Comparison of ENCODE assay signal across 4 cellular contexts in the genomic region with DNA sequence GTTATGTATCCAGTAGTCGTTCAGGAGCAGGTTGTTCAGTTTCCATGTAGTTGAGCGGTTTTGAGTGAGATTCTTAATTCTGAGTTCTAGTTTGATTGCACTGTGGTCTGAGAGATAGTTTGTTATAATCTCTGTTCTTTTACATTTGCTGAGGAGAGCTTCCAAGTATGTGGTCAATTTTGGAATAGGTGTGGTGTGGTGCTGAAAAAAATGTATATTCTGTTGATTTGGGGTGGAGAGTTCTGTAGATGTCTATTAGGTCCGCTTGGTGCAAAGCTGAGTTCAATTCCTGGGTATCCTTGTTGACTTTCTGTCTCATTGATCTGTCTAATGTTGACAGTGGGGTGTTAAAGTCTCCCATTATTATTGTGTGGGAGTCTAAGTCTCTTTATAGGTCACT.
DNase-seq lines count a peak whose midpoint lies in the region; ATAC-seq, FAIRE-seq and TF ChIP-seq lines count a peak whose summit lies in the region.
"Not testable (repeated sequence)": the region's sequence is repeated elsewhere in the genome, so short reads cannot be mapped to it uniquely, and the experiment has no call there.

No MANE protein-coding gene starts in this region.

- intact Hi-C loops in GM12878 (cut with micrococcal nuclease; ENCODE audit: unreplicated experiment); K562 (cut with micrococcal nuclease): not testable (repeated sequence)
- intact Hi-C loops in HepG2 (cut with micrococcal nuclease; ENCODE audit: unreplicated experiment) = loop anchor here (2.0 kb wide), 1 partner anchor 53 kb away; no protein-coding TSS in a partner anchor

- H4K20me1 ChIP-seq in GM12878 (ENCODE audit: control insufficient read depth, insufficient read depth); K562 (replicated peaks; ENCODE audit: control insufficient read depth, insufficient read depth, low read length); HepG2 (ENCODE audit: insufficient read depth, low read length): not testable (repeated sequence)

- H3K4me1 ChIP-seq in HEK293 (ENCODE audit: control insufficient read depth, insufficient read depth, low read length); GM12878 (ENCODE audit: control insufficient read depth, insufficient read depth, low read length); K562 (replicated peaks in 1 of 2; ENCODE audit: control insufficient read depth in 2 of 2, insufficient read depth in 2 of 2, low read length in 2 of 2); HepG2 (ENCODE audit: insufficient read depth, low read length): not testable (repeated sequence)

- TF ChIP-seq CTCF in HEK293 (tag by site-specific recombination; IDR thresholded peaks at IDR 0.05); GM12878 (IDR thresholded peaks at IDR 0.05 in 2 of 3, conservative IDR thresholded peaks at IDR 0.05 in 1 of 3; ENCODE audit: control insufficient read depth in 2 of 3, extremely low read depth in 1 of 3, insufficient read depth in 1 of 3, low read depth in 3 of 3, low read length in 3 of 3); K562 (IDR thresholded peaks at IDR 0.05 in 2 of 3, conservative IDR thresholded peaks at IDR 0.05 in 1 of 3; ENCODE audit: insufficient read depth in 2 of 3, low read depth in 1 of 3, low read length in 3 of 3); HepG2 (CRISPR knock-in tag; IDR thresholded peaks at IDR 0.05): not testable (repeated sequence)

- WGBS in GM12878 (ENCODE audit: insufficient coverage, insufficient replicate concordance, low lambda C conversion rate, missing lambda C conversion rate) = 9% methylated on average over 2 of the region's 3 CpGs
- 0% methylated on average over 1 of the region's 3 CpGs for WGBS in K562 (ENCODE audit: insufficient coverage, low coverage, missing lambda C conversion rate)
- 1% methylated on average over 2 of the region's 3 CpGs for WGBS in HepG2 (ENCODE audit: low lambda C conversion rate)

- in situ Hi-C loops in GM12878 (cut with MboI); K562 (cut with MboI); HepG2 (cut with HindIII; ENCODE audit: extremely low pct_ligation_motif_present, low pct_unique_long_range_greater_than_20kb): not testable (repeated sequence)

- not testable (repeated sequence) for H3K9ac ChIP-seq in GM12878 (ENCODE audit: control insufficient read depth, insufficient read depth, low read length); K562 (ENCODE audit: insufficient read depth in 1 of 2, low read depth in 2 of 2, low read length in 2 of 2); HepG2 (ENCODE audit: insufficient read depth, low read depth, low read length)

- not testable (repeated sequence) for H3K79me2 ChIP-seq in GM12878 (ENCODE audit: control insufficient read depth, insufficient read depth, low read length); K562 (ENCODE audit: control insufficient read depth, insufficient read depth, low read length); HepG2 (ENCODE audit: insufficient read depth, low read length)

- TF ChIP-seq RAD21 in GM12878 (IDR thresholded peaks at IDR 0.05; ENCODE audit: insufficient read depth, low read depth, low read length); K562 (CRISPR knock-in tag; conservative IDR thresholded peaks at IDR 0.05 in 1 of 2, IDR thresholded peaks at IDR 0.05 in 1 of 2); HepG2 (CRISPR knock-in tag; IDR thresholded peaks at IDR 0.05): not testable (repeated sequence)

- POLR2A ChIA-PET in HEK293 (lab: Yijun Ruan, JAX); GM12878 (lab: Charles Lee); K562 (lab: Yijun Ruan, JAX); HepG2 (lab: Yijun Ruan, JAX): not testable (repeated sequence)

- ATAC-seq in GM12878, K562, HepG2: not testable (repeated sequence)

- FAIRE-seq in GM12878 (lab: Jason Lieb, UNC); K562 (lab: Jason Lieb, UNC); HepG2 (lab: Jason Lieb, UNC): not testable (repeated sequence)

- not testable (repeated sequence) for H3K36me3 ChIP-seq in HEK293 (ENCODE audit: control insufficient read depth in 2 of 2, insufficient read depth in 1 of 2, low read length in 2 of 2); GM12878 (ENCODE audit: control insufficient read depth in 2 of 2, insufficient read depth in 2 of 2, low read length in 1 of 2); K562 (ENCODE audit: control insufficient read depth, insufficient read depth, low read length); HepG2 (replicated peaks in 1 of 2; ENCODE audit: control insufficient read depth in 1 of 2, insufficient read depth in 2 of 2, low read length in 2 of 2)

- CTCF ChIA-PET in HEK293 (lab: Yijun Ruan, JAX); GM12878 (lab: Yijun Ruan, JAX); K562 (lab: Yijun Ruan, JAX; ENCODE audit: low intra/inter-chr PET ratio); HepG2 (lab: Yijun Ruan, JAX; ENCODE audit: low intra/inter-chr PET ratio, low total read pairs): not testable (repeated sequence)

- H3K27me3 ChIP-seq in GM12878 (replicated peaks in 1 of 2; ENCODE audit: control insufficient read depth in 2 of 2, insufficient read depth in 2 of 2, low read length in 1 of 2); HepG2 (ENCODE audit: control insufficient read depth in 1 of 2, insufficient read depth in 2 of 2, low read length in 2 of 2): not testable (repeated sequence)
- peaks cover 6 to 11% of the 10 kb centered on the region in 2 experiments; a peak in 3 of 5 replicates for H3K27me3 ChIP-seq in K562 (ENCODE audit: control insufficient read depth in 2 of 2, insufficient read depth in 2 of 2, low read length in 2 of 2)

- TF ChIP-seq EP300 in GM12878 (IDR thresholded peaks at IDR 0.05; ENCODE audit: borderline replicate concordance in 1 of 2, control insufficient read depth in 1 of 2, low read depth in 2 of 2, low read length in 2 of 2); K562 (IDR thresholded peaks at IDR 0.05; ENCODE audit: low read length); HepG2 (IDR thresholded peaks at IDR 0.05; ENCODE audit: low read depth in 2 of 2, low read length in 2 of 2); HepG2 (CRISPR knock-in tag; IDR thresholded peaks at IDR 0.05; ENCODE audit: borderline replicate concordance): not testable (repeated sequence)

- H3K4me3 ChIP-seq in HEK293 (ENCODE audit: low read depth, low read length); GM12878; K562; HepG2 (replicated peaks in 1 of 3; ENCODE audit: insufficient read depth in 1 of 3, low read depth in 2 of 3, low read length in 3 of 3): not testable (repeated sequence)

- not testable (repeated sequence) for DNase-seq in GM12878 (ENCODE audit: low read depth, low spot score); K562 (ENCODE audit: extremely low read depth in 1 of 4, low spot score in 3 of 4); HepG2 (ENCODE audit: low spot score)

- H3K27ac ChIP-seq in HEK293 (ENCODE audit: extremely low read depth, low read depth, low read length); GM12878 (ENCODE audit: control insufficient read depth, insufficient read depth); K562 (ENCODE audit: extremely low read depth, low read depth, low read length); HepG2 (ENCODE audit: extremely low read length, insufficient read depth, low read length): not testable (repeated sequence)

- not testable (repeated sequence) for H3K4me2 ChIP-seq in GM12878 (ENCODE audit: control insufficient read depth, insufficient read depth); K562 (ENCODE audit: insufficient read depth, low read length); HepG2 (ENCODE audit: low read depth, low read length)

- BruUV-seq in GM12878 (replicated peaks; lab: Mats Ljungman, UMichigan); K562 (replicated peaks; lab: Mats Ljungman, UMichigan); HepG2 (replicated peaks; lab: Mats Ljungman, UMichigan): not testable (repeated sequence)

- not testable (repeated sequence) for TF ChIP-seq POLR2A in GM12878 (IDR thresholded peaks at IDR 0.05; ENCODE audit: low read depth, low read length); K562 (conservative IDR thresholded peaks at IDR 0.05); HepG2 (IDR thresholded peaks at IDR 0.05; ENCODE audit: insufficient read depth in 1 of 2, low read depth in 2 of 2, low read length in 2 of 2)

- not testable (repeated sequence) for H2AFZ ChIP-seq in GM12878 (ENCODE audit: control insufficient read depth, low read depth, low read length); K562 (ENCODE audit: low read depth, low read length); HepG2 (ENCODE audit: low read length)

- RAD21 ChIA-PET in GM12878 (lab: Charles Lee; ENCODE audit: unreplicated experiment) = not testable (repeated sequence)

- SMC1A ChIA-PET in GM12878 (lab: Charles Lee; ENCODE audit: uncharacterized antibody, unreplicated experiment) = not testable (repeated sequence)

- H3K9me1 ChIP-seq in K562 (ENCODE audit: control insufficient read depth, insufficient read depth, low read length) = not testable (repeated sequence)

- not testable (repeated sequence) for H3K9me3 ChIP-seq in HEK293 (ENCODE audit: control insufficient read depth, insufficient read depth, low read depth, low read length); GM12878 (replicated peaks; ENCODE audit: control insufficient read depth, insufficient read depth, low read length); K562 (replicated peaks; ENCODE audit: control insufficient read depth, insufficient read depth, low read depth, low read length); HepG2 (ENCODE audit: low read length)

TF ChIP-seq in HepG2, 621 proteins besides CTCF, POLR2A, EP300 and RAD21 (continues in another document):
- TF ChIP-seq PLRG1 (conservative IDR thresholded peaks at IDR 0.05) = 0 out of 2 replicates have a peak, but pooled peaks have one; percentile 32
- peak; percentile 87 for TF ChIP-seq ZNF282 (IDR thresholded peaks at IDR 0.05; ENCODE audit: partially characterized antibody)
